14 cellular contexts compared by ENCODE assay signal in the genomic region with DNA sequence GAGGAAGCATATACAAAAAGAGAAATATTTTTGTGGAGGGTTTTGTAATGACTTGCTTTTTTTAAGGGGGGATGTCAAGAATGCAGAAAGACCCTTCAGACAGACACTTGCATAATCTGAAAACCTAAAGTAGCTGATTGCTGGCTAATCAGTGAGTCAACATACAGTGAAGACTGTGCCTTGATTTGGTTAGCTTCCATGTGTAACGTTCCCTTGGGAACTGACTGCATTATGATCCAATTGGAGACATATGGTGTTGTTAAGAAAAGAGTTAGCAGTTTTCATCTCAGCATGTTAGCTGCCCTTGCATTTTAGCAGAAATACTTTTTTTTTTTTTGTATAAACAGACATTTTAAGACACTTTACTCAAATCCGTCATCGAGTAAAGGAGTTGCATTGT.
DNase-seq lines count a peak whose midpoint lies in the region; ATAC-seq and TF ChIP-seq lines count a peak whose summit lies in the region.
"Had no signal": no experiment of that assay in that cellular context is flagged by ENCODE, and none has a peak within 500 bp of the region (broad histone marks: within the 10 kb centered on the region; RNA-seq: fewer than 3 reads in every experiment).

No MANE protein-coding gene starts in this region.

- no peaks in the 10 kb centered on the region for H3K27me3 ChIP-seq in smooth muscle cell (ENCODE audit: low read depth)
- H3K27me3 ChIP-seq: SJCRH30, thyroid gland had no signal

- H3K27ac ChIP-seq in smooth muscle cell (ENCODE audit: low read depth) = peak overlapping the region; percentile 41
- H3K27ac ChIP-seq: 22Rv1, SJCRH30, thyroid gland had no signal

- no peaks in the 10 kb centered on the region for H3K36me3 Mint-ChIP-seq in activated CD4-positive, alpha-beta T cell treated with anti-CD3 and anti-CD28 coated beads, Interleukin-2, amount 10 ng/mL, durations not matched to agents 7 days and 5 days (ENCODE audit: low read depth)

- CTCF ChIA-PET in activated CD4-positive, alpha-beta T cell treated with anti-CD3 and anti-CD28 coated beads, Interleukin-2, amount 10 ng/mL, durations not matched to agents 7 days and 5 days (lab: Charles Lee) = interaction anchor here (0.6 kb wide), 1 partner anchor 285 kb away, joined by 3 read pairs; no protein-coding TSS in a partner anchor

- H3K27ac Mint-ChIP-seq in activated CD4-positive, alpha-beta T cell treated with anti-CD3 and anti-CD28 coated beads, Interleukin-2, amount 10 ng/mL, durations not matched to agents 7 days and 5 days = no peak overlapping the region
- H3K27ac Mint-ChIP-seq: activated B cell treated with CpG ODN at 0.5 μM for 24 hours had no signal

- H4K20me1 ChIP-seq in smooth muscle cell (ENCODE audit: low read depth) = no peaks in the 10 kb centered on the region

- H3F3A ChIP-seq in smooth muscle cell (ENCODE audit: low read depth) = no peaks in the 10 kb centered on the region

- H3K36me3 ChIP-seq in smooth muscle cell (ENCODE audit: low read depth) = no peaks in the 10 kb centered on the region
- H3K36me3 ChIP-seq: SJCRH30, thyroid gland had no signal

- 55% methylated on average over 3 of the region's 3 CpGs for WGBS in smooth muscle cell (ENCODE audit: low lambda C conversion rate)

- no peaks in the 10 kb centered on the region for H3K27me3 Mint-ChIP-seq in activated CD4-positive, alpha-beta T cell treated with anti-CD3 and anti-CD28 coated beads, Interleukin-2, amount 10 ng/mL, durations not matched to agents 7 days and 5 days
- H3K27me3 Mint-ChIP-seq: activated B cell treated with CpG ODN at 0.5 μM for 24 hours had no signal

- peak overlapping the region; percentile 56 for H3K4me2 ChIP-seq in smooth muscle cell

- no peaks in the 10 kb centered on the region for H3K4me1 Mint-ChIP-seq in activated CD4-positive, alpha-beta T cell treated with anti-CD3 and anti-CD28 coated beads, Interleukin-2, amount 10 ng/mL, durations not matched to agents 7 days and 5 days
- H3K4me1 Mint-ChIP-seq: activated B cell treated with CpG ODN at 0.5 μM for 24 hours had no signal

- POLR2A ChIA-PET in activated CD4-positive, alpha-beta T cell treated with anti-CD3 and anti-CD28 coated beads, Interleukin-2, amount 10 ng/mL, durations not matched to agents 7 days and 5 days (lab: Charles Lee) = no interaction called here

- DNase-seq in NCI-H1092 treated with DMSO at 0.1 percent for 48 hours (lab: John Stamatoyannopoulos, UW) (peak; percentile 7), NCI-H1092 (lab: John Stamatoyannopoulos, UW) (no peak), NCI-H524 treated with DMSO at 0.1 percent for 48 hours (lab: John Stamatoyannopoulos, UW) (peak; percentile 90), choroid plexus epithelial cell (ENCODE audit: low read depth) (peak; percentile 88), smooth muscle cell (lab: John Stamatoyannopoulos, UW; ENCODE audit: unreplicated experiment) (no peak), glomerular visceral epithelial cell (ENCODE audit: extremely low spot score) (no peak)
- DNase-seq in activated CD4-positive, alpha-beta T cell treated with anti-CD3 and anti-CD28 coated beads, Interleukin-2, amount 10 ng/mL, durations not matched to agents 7 days and 5 days = no peak
- DNase-seq: activated B cell treated with CpG ODN at 0.5 μM for 24 hours, KBM-7, NCI-H2227 treated with DMSO at 0.1 percent for 48 hours had no signal

- TF ChIP-seq CTCF in choroid plexus epithelial cell (conservative IDR thresholded peaks at IDR 0.05; ENCODE audit: low read depth, low read length) = no peak
- TF ChIP-seq CTCF in smooth muscle cell (IDR thresholded peaks at IDR 0.05; ENCODE audit: borderline replicate concordance, insufficient read depth, poor library complexity, severe bottlenecking) = no peak

- no peak for ATAC-seq in HG03280 (IDR thresholded peaks at IDR 0.05; ENCODE audit: unreplicated experiment)

- no peaks in the 10 kb centered on the region for H3K9me3 ChIP-seq in smooth muscle cell (replicated peaks; ENCODE audit: low read depth)
- H3K9me3 ChIP-seq: SJCRH30, thyroid gland had no signal

- peaks cover 23% of the 10 kb centered on the region for H3K4me1 ChIP-seq in smooth muscle cell (ENCODE audit: low read depth)

- no peak overlapping the region for H2AFZ ChIP-seq in smooth muscle cell (ENCODE audit: low read depth)

- H3K4me3 ChIP-seq in choroid plexus epithelial cell (ENCODE audit: low read depth, low read length) = no peak overlapping the region
- H3K4me3 ChIP-seq in smooth muscle cell = no peak overlapping the region
- H3K4me3 ChIP-seq: SJCRH30, thyroid gland had no signal

- no peak overlapping the region for H3K9ac ChIP-seq in smooth muscle cell (ENCODE audit: low read depth)

- no peak overlapping the region for H3K4me3 Mint-ChIP-seq in activated CD4-positive, alpha-beta T cell treated with anti-CD3 and anti-CD28 coated beads, Interleukin-2, amount 10 ng/mL, durations not matched to agents 7 days and 5 days
- H3K4me3 Mint-ChIP-seq: activated B cell treated with CpG ODN at 0.5 μM for 24 hours had no signal

- peaks cover 4% of the 10 kb centered on the region for H3K79me2 ChIP-seq in smooth muscle cell (ENCODE audit: low read depth)

- no peaks in the 10 kb centered on the region for H3K9me3 Mint-ChIP-seq in activated CD4-positive, alpha-beta T cell treated with anti-CD3 and anti-CD28 coated beads, Interleukin-2, amount 10 ng/mL, durations not matched to agents 7 days and 5 days
- H3K9me3 Mint-ChIP-seq: activated B cell treated with CpG ODN at 0.5 μM for 24 hours had no signal

Comparison
In these comparisons a context has a peak if more than half of its experiments do, and no peak if none do; other contexts are left out.
1. DNase-seq: peak in NCI-H1092 treated with DMSO at 0.1 percent for 48 hours (single experiment), NCI-H524 treated with DMSO at 0.1 percent for 48 hours (single experiment) and choroid plexus epithelial cell (single experiment); none in NCI-H1092 (single experiment), smooth muscle cell (single experiment), activated CD4-positive, alpha-beta T cell treated with anti-CD3 and anti-CD28 coated beads, Interleukin-2, amount 10 ng/mL, durations not matched to agents 7 days and 5 days (single experiment) and glomerular visceral epithelial cell (single experiment).